In the genomic region with DNA sequence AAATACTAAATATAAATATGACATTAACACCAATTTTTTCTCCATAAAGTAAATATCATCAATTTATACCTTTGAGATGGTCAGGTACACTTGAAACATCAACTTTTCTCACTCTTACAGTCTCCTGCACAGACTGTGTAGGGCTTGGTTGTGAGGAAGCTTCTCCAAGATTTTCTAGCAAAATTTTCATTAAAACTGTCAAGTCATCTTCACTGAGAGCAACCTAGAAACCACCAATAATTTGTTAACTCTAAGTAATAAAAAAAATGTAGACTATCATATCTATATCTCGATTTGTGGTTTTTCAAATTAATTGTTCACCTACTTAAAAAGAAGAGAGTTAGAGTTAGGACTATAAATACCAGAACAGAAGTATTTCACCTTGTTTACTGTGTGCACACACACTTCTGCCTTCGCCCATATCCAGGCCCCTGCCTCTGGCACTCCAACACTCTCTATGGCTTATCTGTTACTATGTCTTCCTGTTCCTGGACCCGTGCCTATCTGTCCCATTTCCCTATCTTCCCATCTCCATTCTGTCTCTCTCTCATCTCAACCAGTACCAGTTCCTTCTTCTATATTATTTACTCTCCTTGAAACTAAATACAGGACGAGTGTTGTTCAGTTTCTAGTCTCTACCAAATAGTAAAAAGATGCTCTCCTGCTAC, we compare ENCODE assay signal across 21 cellular contexts.
DNase-seq lines count a peak whose midpoint lies in the region; ATAC-seq and TF ChIP-seq lines count a peak whose summit lies in the region.
"Had no signal": no experiment of that assay in that cellular context is flagged by ENCODE, and none has a peak within 500 bp of the region (broad histone marks: within the 10 kb centered on the region; RNA-seq: fewer than 3 reads in every experiment).

No MANE protein-coding gene starts in this region.

- no peaks in the 10 kb centered on the region for H3K9me3 ChIP-seq in CD8-positive, alpha-beta T cell (ENCODE audit: low read length)

- H3K4me1 Mint-ChIP-seq in activated T-cell treated with anti-CD3 and anti-CD28 coated beads, Interleukin-2, amount 50 U/mL, for 72 hours (ENCODE audit: low read depth): no peaks in the 10 kb centered on the region
- H3K4me1 Mint-ChIP-seq in CD8-positive, alpha-beta T cell (ENCODE audit: low read depth): no peaks in the 10 kb centered on the region
- no peaks in the 10 kb centered on the region for H3K4me1 Mint-ChIP-seq in stimulated activated memory B cell treated with anti-CD40 and anti-IgM and Interleukin-4, amounts not matched to agents 10 μg/mL and 1 μg/mL and 100 μg/mL, for 72 hours

- H3K36me3 ChIP-seq in CD8-positive, alpha-beta T cell (ENCODE audit: insufficient read depth, low read length): peaks cover 6% of the 10 kb centered on the region

- H3K27me3 Mint-ChIP-seq in activated T-cell treated with anti-CD3 and anti-CD28 coated beads, Interleukin-2, amount 50 U/mL, for 72 hours (ENCODE audit: low read depth): no peaks in the 10 kb centered on the region
- H3K27me3 Mint-ChIP-seq in CD8-positive, alpha-beta T cell (ENCODE audit: low read depth): no peaks in the 10 kb centered on the region
- H3K27me3 Mint-ChIP-seq in stimulated activated memory B cell treated with anti-CD40 and anti-IgM and Interleukin-4, amounts not matched to agents 10 μg/mL and 1 μg/mL and 100 μg/mL, for 72 hours: no peaks in the 10 kb centered on the region
- H3K27me3 Mint-ChIP-seq: CD4-positive, alpha-beta T cell had no signal

- peak overlapping the region; percentile 3 for H3K27ac Mint-ChIP-seq in activated T-cell treated with anti-CD3 and anti-CD28 coated beads, Interleukin-2, amount 50 U/mL, for 72 hours
- H3K27ac Mint-ChIP-seq in CD8-positive, alpha-beta T cell: peak overlapping the region; percentile 25
- peak overlapping the region; percentile 7 for H3K27ac Mint-ChIP-seq in stimulated activated memory B cell treated with anti-CD40 and anti-IgM and Interleukin-4, amounts not matched to agents 10 μg/mL and 1 μg/mL and 100 μg/mL, for 72 hours
- H3K27ac Mint-ChIP-seq: CD4-positive, alpha-beta T cell had no signal

- H3K9me3 Mint-ChIP-seq in activated T-cell treated with anti-CD3 and anti-CD28 coated beads, Interleukin-2, amount 50 U/mL, for 72 hours: no peaks in the 10 kb centered on the region
- no peaks in the 10 kb centered on the region for H3K9me3 Mint-ChIP-seq in CD8-positive, alpha-beta T cell
- no peaks in the 10 kb centered on the region for H3K9me3 Mint-ChIP-seq in stimulated activated memory B cell treated with anti-CD40 and anti-IgM and Interleukin-4, amounts not matched to agents 10 μg/mL and 1 μg/mL and 100 μg/mL, for 72 hours
- H3K9me3 Mint-ChIP-seq: CD4-positive, alpha-beta T cell had no signal

- H3K4me3 Mint-ChIP-seq in activated T-cell treated with anti-CD3 and anti-CD28 coated beads, Interleukin-2, amount 50 U/mL, for 72 hours: no peak overlapping the region
- no peak overlapping the region for H3K4me3 Mint-ChIP-seq in CD8-positive, alpha-beta T cell
- H3K4me3 Mint-ChIP-seq in stimulated activated memory B cell treated with anti-CD40 and anti-IgM and Interleukin-4, amounts not matched to agents 10 μg/mL and 1 μg/mL and 100 μg/mL, for 72 hours: no peak overlapping the region
- H3K4me3 Mint-ChIP-seq: CD4-positive, alpha-beta T cell had no signal

- TF ChIP-seq CTCF in CD8-positive, alpha-beta T cell (IDR thresholded peaks at IDR 0.05): no peak
- no peak for TF ChIP-seq CTCF in VCaP (conservative IDR thresholded peaks at IDR 0.05)

- ATAC-seq in activated T-cell treated with anti-CD3 and anti-CD28 coated beads, Interleukin-2, amount 50 U/mL, for 72 hours (replicated peaks in 1 of 2): no peak
- ATAC-seq in CD8-positive, alpha-beta T cell: no peak
- no peak for ATAC-seq in stimulated activated memory B cell treated with anti-CD40 and anti-IgM and Interleukin-4, amounts not matched to agents 10 μg/mL and 1 μg/mL and 100 μg/mL, for 72 hours
- ATAC-seq in HG03095 (IDR thresholded peaks at IDR 0.05; ENCODE audit: unreplicated experiment): no peak

- CTCF ChIA-PET in CD8-positive, alpha-beta T cell (lab: Charles Lee): interaction anchor here (1.0 kb wide), 1 partner anchor 17 kb away, joined by 3 read pairs; no protein-coding TSS in a partner anchor

- no peak for DNase-seq in activated T-cell treated with anti-CD3 and anti-CD28 coated beads, Interleukin-2, amount 50 U/mL, for 72 hours
- no peak for DNase-seq in activated T-cell treated with anti-CD3 and anti-CD28 coated beads, Interleukin-2, amount 50 U/mL, for 1 hour
- no peak for DNase-seq in CD8-positive, alpha-beta T cell
- DNase-seq in EL (no peak), SW480 (ENCODE audit: low spot score) (no peak)
- DNase-seq: CD4-positive, alpha-beta T cell; DMS153; GF-D8; GM23248; HCEC 1CT; KG1; NCI-H1417 treated with DMSO at 0.1 percent for 48 hours; NCI-H1930; NCI-H226; NCI-H524; NCI-H82; OCI-M1; SHP77 had no signal

- no peak overlapping the region for H3K4me3 ChIP-seq in CD8-positive, alpha-beta T cell (ENCODE audit: low read depth, low read length)
- H3K4me3 ChIP-seq: GM23248 had no signal

- H3K4me1 ChIP-seq in CD8-positive, alpha-beta T cell (ENCODE audit: insufficient read depth, low read length): no peaks in the 10 kb centered on the region

- no peaks in the 10 kb centered on the region for H3K27me3 ChIP-seq in CD8-positive, alpha-beta T cell (ENCODE audit: insufficient read depth, low read length)

- no peak overlapping the region for H3K27ac ChIP-seq in CD8-positive, alpha-beta T cell (ENCODE audit: low read depth, low read length)
- peak overlapping the region; percentile 45 for H3K27ac ChIP-seq in VCaP
- H3K27ac ChIP-seq: GM23248 had no signal

- POLR2A ChIA-PET in CD8-positive, alpha-beta T cell (lab: Charles Lee): interaction anchor here (1.3 kb wide), 1 partner anchor 51 kb away, joined by 3 read pairs; no protein-coding TSS in a partner anchor

- intact Hi-C loops in CD8-positive, alpha-beta T cell (cut with DNase I, micrococcal nuclease): no loop called here

- H3K36me3 Mint-ChIP-seq in activated T-cell treated with anti-CD3 and anti-CD28 coated beads, Interleukin-2, amount 50 U/mL, for 72 hours (ENCODE audit: insufficient read depth in 2 of 2): peaks cover 2% of the 10 kb centered on the region in 2 donors
- peaks cover 65% of the 10 kb centered on the region for H3K36me3 Mint-ChIP-seq in CD8-positive, alpha-beta T cell
- peaks cover 50% of the 10 kb centered on the region for H3K36me3 Mint-ChIP-seq in stimulated activated memory B cell treated with anti-CD40 and anti-IgM and Interleukin-4, amounts not matched to agents 10 μg/mL and 1 μg/mL and 100 μg/mL, for 72 hours
